Comparison of ENCODE assay signal across 20 cellular contexts in the genomic region with DNA sequence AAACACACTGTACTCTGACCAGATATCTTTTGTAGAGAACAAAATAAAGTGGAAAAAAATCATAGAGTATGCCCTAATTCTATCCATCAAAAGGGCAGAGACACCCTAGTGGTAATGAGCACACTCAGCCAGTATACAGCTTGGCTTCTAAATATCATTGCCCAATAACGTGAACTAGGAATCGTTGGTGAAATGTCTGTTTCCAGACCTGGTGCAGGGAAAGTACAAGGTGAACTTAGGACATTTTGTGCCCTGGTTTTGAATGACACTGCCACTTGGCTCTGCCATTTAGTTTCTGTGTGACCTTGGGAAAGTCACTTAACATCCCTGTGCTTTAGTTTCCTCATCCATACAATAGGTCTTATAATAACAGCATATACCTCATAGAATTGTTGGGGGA.
"Had no signal": no experiment of that assay in that cellular context is flagged by ENCODE, and none has a peak within 500 bp of the region (broad histone marks: within the 10 kb centered on the region; RNA-seq: fewer than 3 reads in every experiment).

No MANE protein-coding gene starts in this region.

- FAIRE-seq: endometrium, kidney had no signal

- ATAC-seq: gastroesophageal sphincter; naive thymus-derived CD8-positive, alpha-beta T cell had no signal

- DNase-seq: effector memory CD4-positive, alpha-beta T cell; glutamatergic neuron; immature natural killer cell; kidney; left cardiac atrium; mammary epithelial cell; naive thymus-derived CD8-positive, alpha-beta T cell; sigmoid colon; stimulated activated CD4-positive, alpha-beta T cell treated with anti-CD3 and anti-CD28 coated beads, Interleukin-12 subunit alpha, Interleukin-12 subunit beta, amount 100 ng/mL, for 4 hours; stimulated activated naive CD4-positive, alpha-beta T cell; stomach; substantia nigra; transverse colon had no signal

- H3K4me3 ChIP-seq: esophagus muscularis mucosa, gastroesophageal sphincter, sigmoid colon, skin epidermis, stomach, thoracic aorta, transverse colon had no signal

- H3K27ac ChIP-seq: epithelial cell of prostate, esophagus muscularis mucosa, gastroesophageal sphincter, neutrophil, sigmoid colon, skin epidermis, stomach, thoracic aorta, transverse colon had no signal

- H3K27me3 ChIP-seq: esophagus muscularis mucosa, gastroesophageal sphincter, neutrophil, sigmoid colon, stomach, transverse colon had no signal

- H3K9me3 ChIP-seq: esophagus muscularis mucosa, gastroesophageal sphincter, neutrophil, sigmoid colon, stomach, thoracic aorta, transverse colon had no signal
